12 cellular contexts compared by ENCODE assay signal in genomic region chr12:52924764-52925716, GRCh38. TPM values are rescaled to one million over a fixed set of nuclear protein-coding genes. Genes with fewer than 3 reads are reported as not detected.
DNase-seq lines count a peak whose midpoint lies in the region; ATAC-seq and TF ChIP-seq lines count a peak whose summit lies in the region.
"Had no signal": no experiment of that assay in that cellular context is flagged by ENCODE, and none has a peak within 500 bp of the region (broad histone marks: within the 10 kb centered on the region; RNA-seq: fewer than 3 reads in every experiment).

No MANE protein-coding gene starts in this region.

- H3K4me1 Mint-ChIP-seq in Caco-2 (ENCODE audit: low read depth, unreplicated experiment), result peaks cover 56% of the 10 kb centered on the region

- H3K27me3 Mint-ChIP-seq in Caco-2 (ENCODE audit: insufficient read depth, unreplicated experiment), result no peaks in the 10 kb centered on the region

- H3K36me3 ChIP-seq in Caco-2 (ENCODE audit: control insufficient read depth, insufficient read depth, low read length) (no peaks in the 10 kb centered on the region), mucosa of rectum (ENCODE audit: control insufficient read depth in 2 of 2, insufficient read depth in 2 of 2, low read length in 2 of 2) (no peaks in the 10 kb centered on the region)

- no peak for TF ChIP-seq CTCF in Caco-2 (IDR thresholded peaks at IDR 0.05; ENCODE audit: insufficient read depth in 1 of 2, low read depth in 1 of 2, low read length in 1 of 2, severe bottlenecking in 1 of 2, unreplicated experiment in 1 of 2)

- peaks cover 80% of the 10 kb centered on the region for H3K4me1 ChIP-seq in Caco-2
- H3K4me1 ChIP-seq in mucosa of rectum (ENCODE audit: control insufficient read depth in 2 of 2, insufficient read depth in 2 of 2, low read length in 2 of 2), result peaks cover 43 to 56% of the 10 kb centered on the region in 2 donors

- CTCF ChIA-PET in Caco-2 (lab: Charles Lee), result interaction anchor here (0.7 to 4.0 kb wide), 14 partner anchors 9 to 67 kb away, joined by 3 to 71 read pairs (median 7); partner anchors contain the start of gene KRT8

- H3K9me3 Mint-ChIP-seq in Caco-2 (ENCODE audit: unreplicated experiment), result peaks cover 10% of the 10 kb centered on the region

- intact Hi-C loops in Caco-2 (cut with micrococcal nuclease; ENCODE audit: unreplicated experiment), result loop anchor here (1.0 to 5.0 kb wide), 2 partner anchors 12 to 873 kb away; partner anchors contain the start of gene NR4A1

- H3K36me3 Mint-ChIP-seq in Caco-2 (ENCODE audit: insufficient read depth, unreplicated experiment), result peaks cover 38% of the 10 kb centered on the region

- H3K9me3 ChIP-seq in Caco-2 (no peaks in the 10 kb centered on the region), mucosa of rectum (ENCODE audit: control insufficient read depth in 2 of 2, low read length in 2 of 2) (no peaks in the 10 kb centered on the region)

- peak overlapping the region; percentile 98 for H3K27ac Mint-ChIP-seq in Caco-2 (ENCODE audit: unreplicated experiment)

- POLR2A ChIA-PET in Caco-2 (lab: Charles Lee), result interaction anchor here (0.6 to 7.4 kb wide), 16 partner anchors 9 to 89 kb away, joined by 3 to 457 read pairs (median 6); partner anchors contain the start of genes EIF4B, KRT18 and KRT8

- H3K4me3 Mint-ChIP-seq in Caco-2 (ENCODE audit: unreplicated experiment), result peak overlapping the region; percentile 64

- BruUV-seq in Caco-2 (replicated peaks; lab: Mats Ljungman, UMichigan), result TSS peak; percentile 78

- H3K27me3 ChIP-seq in Caco-2 (replicated peaks; ENCODE audit: control insufficient read depth, insufficient read depth, low read length) (no peaks in the 10 kb centered on the region), mucosa of rectum (ENCODE audit: control insufficient read depth in 2 of 2, insufficient read depth in 2 of 2, low read length in 2 of 2) (no peaks in the 10 kb centered on the region)

- H3K27ac ChIP-seq in mucosa of rectum (ENCODE audit: low read depth in 2 of 2, low read length in 2 of 2), result peak overlapping the region; percentile 96 to 97
- H3K27ac ChIP-seq: KMS-11 had no signal

- ATAC-seq in GM18867 (IDR thresholded peaks at IDR 0.05; ENCODE audit: unreplicated experiment), result no peak

- H3K9ac ChIP-seq in mucosa of rectum (ENCODE audit: low read depth in 1 of 2, low read length in 2 of 2), result peak overlapping the region; percentile 69 to 70
- H3K9ac ChIP-seq: KMS-11 had no signal

- peak overlapping the region; percentile 13 for H3K4me3 ChIP-seq in Caco-2 (ENCODE audit: low read depth, low read length)
- H3K4me3 ChIP-seq in mucosa of rectum (ENCODE audit: low read length in 2 of 2), result peak overlapping the region; percentile 36 to 57

- peak; percentile 92 to 96 for DNase-seq in Caco-2
- peak; percentile 96 for DNase-seq in M059J (ENCODE audit: low read depth)
- DNase-seq in dermis blood vessel endothelial cell, result peak; percentile 82
- DNase-seq in stimulated activated CD4-positive, alpha-beta T cell treated with anti-CD3 and anti-CD28 coated beads, Interleukin-2, amount 100 ng/mL, for 48 hours, result no peak
- no peak for DNase-seq in medulla oblongata (ENCODE audit: extremely low spot score)
- DNase-seq in NCI-H82 treated with DMSO at 0.1 percent for 48 hours (lab: John Stamatoyannopoulos, UW; ENCODE audit: unreplicated experiment), result no peak
- DNase-seq: activated T-cell treated with anti-CD3 and anti-CD28 coated beads, Interleukin-2, amount 50 U/mL, for 48 hours had no signal

RNA-seq across cellular contexts. Expression of gene KRT8, which starts 20.2 kb away (rescaled TPM):
- total RNA-seq in Caco-2 (2022) (3,707 and 3,725 TPM in 2 replicates), dermis blood vessel endothelial cell (9.5 and 11.9 TPM in 2 replicates)
- total RNA-seq in M059J (2014; rRNA removed; shearing (Covaris generic)), result 38.8 and 54.8 TPM in 2 replicates
- total RNA-seq: frontal cortex, SK-MEL-5 had no signal

RNA-seq across cellular contexts. Expression of gene KRT18, which starts 23.9 kb away (rescaled TPM):
- 2,564 and 2,674 TPM in 2 replicates for total RNA-seq in Caco-2 (2022)
- total RNA-seq in M059J (2014; rRNA removed; shearing (Covaris generic)), result 643 and 924 TPM in 2 replicates
- 257 and 322 TPM in 2 replicates for total RNA-seq in dermis blood vessel endothelial cell

Comparison
In these comparisons a context has a peak if more than half of its experiments do, and no peak if none do; other contexts are left out.
1. DNase-seq: peak in Caco-2 (2 of 2), M059J (single experiment) and dermis blood vessel endothelial cell (single experiment); none in stimulated activated CD4-positive, alpha-beta T cell treated with anti-CD3 and anti-CD28 coated beads, Interleukin-2, amount 100 ng/mL, for 48 hours (0 of 2), medulla oblongata (single experiment) and NCI-H82 treated with DMSO at 0.1 percent for 48 hours (single experiment).
2. RNA of gene KRT8, which starts 20.2 kb away (total RNA-seq): 3,707 to 3,725 TPM in Caco-2; 38.8 to 54.8 TPM in M059J and 9.5 to 11.9 TPM in dermis blood vessel endothelial cell; every median in the first group is over 10 times any median in the second.